19 cellular contexts compared by ENCODE assay signal in genomic region chr1:197927908-197928665, GRCh38. TPM values are rescaled to one million over a fixed set of nuclear protein-coding genes. Genes with fewer than 3 reads are reported as not detected.
DNase-seq lines count a peak whose midpoint lies in the region; FAIRE-seq and TF ChIP-seq lines count a peak whose summit lies in the region.
"Had no signal": no experiment of that assay in that cellular context is flagged by ENCODE, and none has a peak within 500 bp of the region (broad histone marks: within the 10 kb centered on the region; RNA-seq: fewer than 3 reads in every experiment).

No MANE protein-coding gene starts in this region.

- H3K27me3 Mint-ChIP-seq in astrocyte (ENCODE audit: low read depth, unreplicated experiment) (peaks cover 21% of the 10 kb centered on the region), neural progenitor cell (ENCODE audit: insufficient read depth, low read depth) (peaks cover 5% of the 10 kb centered on the region), chondrocyte (ENCODE audit: low read depth) (peaks cover 69% of the 10 kb centered on the region)

- H3K27ac Mint-ChIP-seq in astrocyte (ENCODE audit: unreplicated experiment) = no peak overlapping the region
- no peak overlapping the region for H3K27ac Mint-ChIP-seq in neural progenitor cell
- H3K27ac Mint-ChIP-seq in chondrocyte (ENCODE audit: unreplicated experiment) = no peak overlapping the region

- H4K20me1 ChIP-seq in Karpas-422 (ENCODE audit: insufficient read depth, low read depth, low read length) (no peaks in the 10 kb centered on the region), astrocyte (ENCODE audit: insufficient read depth, low read length) (no peaks in the 10 kb centered on the region), neural progenitor cell (ENCODE audit: low read depth) (no peaks in the 10 kb centered on the region)

- H3K9me2 ChIP-seq in Karpas-422 (replicated peaks; ENCODE audit: insufficient read depth, low read length) = no peaks in the 10 kb centered on the region

- DNase-seq in GM12892 (ENCODE audit: insufficient read length) (no peak), Karpas-422 (no peak), astrocyte (ENCODE audit: low read depth) (no peak), neural progenitor cell (ENCODE audit: low spot score) (no peak), NCI-H2227 treated with DMSO at 0.1 percent for 48 hours (lab: John Stamatoyannopoulos, UW) (no peak), chondrocyte (ENCODE audit: low spot score) (no peak), SHP77 treated with DMSO at 0.1 percent for 48 hours (lab: John Stamatoyannopoulos, UW) (no peak)
- DNase-seq: activated CD4-positive, CD25-positive, alpha-beta regulatory T cell treated with anti-CD3 and anti-CD28 coated beads, Interleukin-2, amount 50 U/mL, for 72 hours; activated CD8-positive, alpha-beta memory T cell treated with anti-CD3 and anti-CD28 coated beads, Interleukin-2, amount 50 U/mL, for 4 hours; COR-L47; left ventricle myocardium superior; NCI-H1092; NCI-H2081 treated with DMSO at 0.1 percent for 48 hours; NCI-H510A treated with DMSO at 0.1 percent for 48 hours; T-helper 9 cell; uterus had no signal

- H3K36me3 Mint-ChIP-seq in astrocyte (ENCODE audit: low read depth, unreplicated experiment) = no peaks in the 10 kb centered on the region
- H3K36me3 Mint-ChIP-seq in neural progenitor cell = no peaks in the 10 kb centered on the region
- H3K36me3 Mint-ChIP-seq in chondrocyte (ENCODE audit: low read depth) = no peaks in the 10 kb centered on the region

- peak overlapping the region; percentile 4; the same call in 1 of the 2 replicates for H2AFZ ChIP-seq in Karpas-422 (ENCODE audit: low read length)
- H2AFZ ChIP-seq in astrocyte (ENCODE audit: low read depth, low read length) = no peak overlapping the region
- H2AFZ ChIP-seq in neural progenitor cell (replicated peaks) = peak overlapping the region; percentile 84

- H3K9me3 ChIP-seq in Karpas-422 (ENCODE audit: low read length) = no peaks in the 10 kb centered on the region
- no peaks in the 10 kb centered on the region for H3K9me3 ChIP-seq in astrocyte (ENCODE audit: insufficient read depth, low read depth, low read length)
- no peaks in the 10 kb centered on the region for H3K9me3 ChIP-seq in neural progenitor cell (ENCODE audit: low read depth)
- H3K9me3 ChIP-seq: uterus had no signal

- H3K4me3 Mint-ChIP-seq in astrocyte (ENCODE audit: unreplicated experiment) (no peak overlapping the region), neural progenitor cell (no peak overlapping the region), chondrocyte (ENCODE audit: unreplicated experiment) (no peak overlapping the region)

- peaks cover 13% of the 10 kb centered on the region for H3F3A ChIP-seq in neural progenitor cell (ENCODE audit: low read depth)

- H3K9me3 Mint-ChIP-seq in astrocyte (ENCODE audit: unreplicated experiment) (no peaks in the 10 kb centered on the region), neural progenitor cell (no peaks in the 10 kb centered on the region), chondrocyte (ENCODE audit: low read depth) (no peaks in the 10 kb centered on the region)

- H3K4me1 Mint-ChIP-seq in astrocyte (ENCODE audit: low read depth, unreplicated experiment) = no peaks in the 10 kb centered on the region
- peaks cover 5% of the 10 kb centered on the region for H3K4me1 Mint-ChIP-seq in neural progenitor cell
- H3K4me1 Mint-ChIP-seq in chondrocyte (ENCODE audit: low read depth) = peaks cover 5% of the 10 kb centered on the region

- H3K27ac ChIP-seq in Karpas-422 (ENCODE audit: low read length) (no peak overlapping the region), astrocyte (ENCODE audit: low read depth, low read length) (no peak overlapping the region), neural progenitor cell (no peak overlapping the region)
- H3K27ac ChIP-seq: HL-60, uterus had no signal

- H3K4me1 ChIP-seq in Karpas-422 (ENCODE audit: low read length) (peaks cover 14% of the 10 kb centered on the region), astrocyte (ENCODE audit: insufficient read depth, low read length) (no peaks in the 10 kb centered on the region), neural progenitor cell (peaks cover 13% of the 10 kb centered on the region)
- H3K4me1 ChIP-seq: uterus had no signal

- H3K4me2 ChIP-seq in Karpas-422 (ENCODE audit: low read depth, low read length, poor library complexity, severe bottlenecking) (peak overlapping the region; percentile 74), astrocyte (ENCODE audit: low read length) (peak overlapping the region; percentile 80), neural progenitor cell (no peak overlapping the region)

- TF ChIP-seq POLR2A in GM12892 (IDR thresholded peaks at IDR 0.05; ENCODE audit: low read depth, low read length) = no peak

- H3K36me3 ChIP-seq in Karpas-422 (ENCODE audit: insufficient read depth, low read length) = no peaks in the 10 kb centered on the region
- no peaks in the 10 kb centered on the region for H3K36me3 ChIP-seq in astrocyte (ENCODE audit: insufficient read depth, low read length)
- no peaks in the 10 kb centered on the region for H3K36me3 ChIP-seq in neural progenitor cell
- H3K36me3 ChIP-seq: uterus had no signal

- peak; percentile 27 for FAIRE-seq in GM12892 (lab: Jason Lieb, UNC)
- no peak for FAIRE-seq in astrocyte (lab: Jason Lieb, UNC)
- FAIRE-seq: bronchial epithelial cell had no signal

- H3K79me2 ChIP-seq in Karpas-422 (ENCODE audit: low read length) (no peaks in the 10 kb centered on the region), astrocyte (ENCODE audit: insufficient read depth, low read length) (no peaks in the 10 kb centered on the region), neural progenitor cell (ENCODE audit: low read depth) (no peaks in the 10 kb centered on the region)

- H3K27me3 ChIP-seq in Karpas-422 (ENCODE audit: low read length) (no peaks in the 10 kb centered on the region), astrocyte (ENCODE audit: insufficient read depth, low read length) (peaks cover 28% of the 10 kb centered on the region), neural progenitor cell (peaks cover 90% of the 10 kb centered on the region)

- H3K4me3 ChIP-seq in Karpas-422 (ENCODE audit: low read length) (peak overlapping the region; percentile 52; the same call in 1 of the 2 replicates), astrocyte (ENCODE audit: insufficient read depth, low read depth, low read length) (no peak overlapping the region), neural progenitor cell (no peak overlapping the region)
- H3K4me3 ChIP-seq: uterus had no signal

- TF ChIP-seq CTCF in astrocyte (IDR thresholded peaks at IDR 0.05; ENCODE audit: insufficient read depth, low read depth, low read length) (no peak), neural progenitor cell (IDR thresholded peaks at IDR 0.05) (no peak), chondrocyte (IDR thresholded peaks at IDR 0.05) (no peak)

- H3K9ac ChIP-seq in Karpas-422 (ENCODE audit: low read length) = peak overlapping the region; percentile 47; the same call in 1 of the 2 replicates
- no peak overlapping the region for H3K9ac ChIP-seq in astrocyte (ENCODE audit: low read length)
- no peak overlapping the region for H3K9ac ChIP-seq in neural progenitor cell

RNA-seq across cellular contexts. Expression of gene LHX9, which starts 10.9 kb away (rescaled TPM):
- not detected for polyA plus RNA-seq in GM12892 (2012; ENCODE audit: missing spikeins)
- total RNA-seq in Karpas-422 (2014; rRNA removed; shearing (Covaris generic); ENCODE audit: low replicate concordance) = not detected in 2 replicates
- not detected in 2 replicates for total RNA-seq in astrocyte
- total RNA-seq in neural progenitor cell (ENCODE audit: low replicate concordance) = 0.19 and 0.22 TPM in 2 replicates
- total RNA-seq in chondrocyte = not detected in 3 replicates
- total RNA-seq: bronchial epithelial cell, subcutaneous adipose tissue had no signal

RNA-seq across cellular contexts. Expression of gene C1orf53, which starts 25.7 kb away (rescaled TPM):
- polyA plus RNA-seq in GM12892 (2012; ENCODE audit: missing spikeins) = not detected
- total RNA-seq in Karpas-422 (2014; rRNA removed; shearing (Covaris generic); ENCODE audit: low replicate concordance) = 4.4 and 7.8 TPM in 2 replicates
- total RNA-seq in astrocyte (6.8 and 7.9 TPM in 2 replicates), neural progenitor cell (ENCODE audit: low replicate concordance) (1.4 and 5.4 TPM in 2 replicates), chondrocyte (4.1 to 6.2 TPM (median 5.3 TPM) in 3 replicates)
